Comparison of ENCODE assay signal across 18 cellular contexts in genomic region chr3:34102290-34102689, GRCh38.
DNase-seq lines count a peak whose midpoint lies in the region; ATAC-seq and TF ChIP-seq lines count a peak whose summit lies in the region.
"Had no signal": no experiment of that assay in that cellular context is flagged by ENCODE, and none has a peak within 500 bp of the region (broad histone marks: within the 10 kb centered on the region; RNA-seq: fewer than 3 reads in every experiment).

No MANE protein-coding gene starts in this region.

- peaks cover 0 to 25% (median 14%) of the 10 kb centered on the region in 11 experiments; a peak in 13 of 22 replicates for H3K9me3 ChIP-seq in BLaER1 treated with 17β-estradiol and CSF1 and Interleukin-3, amounts not matched to agents 10 nM and 100 nM (replicated peaks in 1 of 11)
- no peaks in the 10 kb centered on the region for H3K9me3 ChIP-seq in SU-DHL-6 (ENCODE audit: insufficient read depth, low read length)
- H3K9me3 ChIP-seq: A549 had no signal

- no peak overlapping the region for H3K4me3 ChIP-seq in BLaER1 treated with 17β-estradiol and CSF1 and Interleukin-3, amounts not matched to agents 10 nM and 100 nM
- H3K4me3 ChIP-seq in SU-DHL-6 (ENCODE audit: insufficient read depth, low read length, poor library complexity, severe bottlenecking) = peak overlapping the region; percentile 5
- no peak overlapping the region for H3K4me3 ChIP-seq in skeletal muscle cell (ENCODE audit: low read depth, low read length)
- H3K4me3 ChIP-seq: A549, SK-N-MC had no signal

- H3K4me1 ChIP-seq in BLaER1 treated with 17β-estradiol and CSF1 and Interleukin-3, amounts not matched to agents 10 nM and 100 nM = peaks cover 14 to 24% (median 18%) of the 10 kb centered on the region in 10 experiments
- H3K4me1 ChIP-seq: A549 had no signal

- no peaks in the 10 kb centered on the region for H3F3A ChIP-seq in SU-DHL-6 (ENCODE audit: insufficient read depth)

- peak; percentile 11 for DNase-seq in skeletal muscle cell (ENCODE audit: low read depth)
- no peak for DNase-seq in NCI-H82 (lab: John Stamatoyannopoulos, UW)
- DNase-seq in NCI-H187 treated with DMSO at 0.1 percent for 48 hours (lab: John Stamatoyannopoulos, UW) = no peak
- no peak for DNase-seq in stimulated activated CD4-positive, alpha-beta T cell treated with anti-CD3 and anti-CD28 coated beads, Interleukin-12 subunit alpha, Interleukin-12 subunit beta, amount 100 ng/mL, for 4 hours
- DNase-seq: DMS79; GOT3; Kasumi-1; MM.1S; NCI-H1092; NCI-H146; NCI-H2081; NK-92 treated with Interleukin-12 subunit alpha and Interleukin-12 subunit beta, amount 100 ng/mL, for 24 hours; Right ventricle myocardium superior had no signal

- no peak overlapping the region for H3K27ac ChIP-seq in BLaER1 treated with 17β-estradiol and CSF1 and Interleukin-3, amounts not matched to agents 10 nM and 100 nM
- H3K27ac ChIP-seq in SU-DHL-6 (ENCODE audit: low read depth, low read length) = peak overlapping the region; percentile 16
- H3K27ac ChIP-seq: A549, SK-N-MC had no signal

- TF ChIP-seq CTCF in SU-DHL-6 (IDR thresholded peaks at IDR 0.05; ENCODE audit: insufficient read depth, low read length, poor library complexity, severe bottlenecking) = no peak

- H3K79me2 ChIP-seq in SU-DHL-6 (ENCODE audit: insufficient read depth, low read length) = no peaks in the 10 kb centered on the region

- no peak overlapping the region for H3K9ac ChIP-seq in BLaER1 treated with 17β-estradiol and CSF1 and Interleukin-3, amounts not matched to agents 10 nM and 100 nM
- H3K9ac ChIP-seq in SU-DHL-6 (ENCODE audit: low read length) = 0 out of 2 replicates have a peak overlapping the region, but pooled peaks have one; percentile 19

- no peaks in the 10 kb centered on the region for H4K20me1 ChIP-seq in BLaER1 treated with 17β-estradiol and CSF1 and Interleukin-3, amounts not matched to agents 10 nM and 100 nM
- no peaks in the 10 kb centered on the region for H4K20me1 ChIP-seq in SU-DHL-6 (ENCODE audit: low read depth, low read length)

- H3K4me2 ChIP-seq in BLaER1 treated with 17β-estradiol and CSF1 and Interleukin-3, amounts not matched to agents 10 nM and 100 nM = peak overlapping the region; percentile 14 to 52 (median 40); a peak in 19 of 22 replicates
- H3K4me2 ChIP-seq in SU-DHL-6 (ENCODE audit: low read depth, low read length, poor library complexity, severe bottlenecking) = peak overlapping the region; percentile 47
- H3K4me2 ChIP-seq: A549 had no signal

- peak; percentile 37 for ATAC-seq in HG02610 (IDR thresholded peaks at IDR 0.05; ENCODE audit: unreplicated experiment)
- ATAC-seq: A549 had no signal

- peak overlapping the region; percentile 8 for H2AFZ ChIP-seq in SU-DHL-6 (ENCODE audit: low read depth, low read length, severe bottlenecking)

- H3K27me3 ChIP-seq in BLaER1 treated with 17β-estradiol and CSF1 and Interleukin-3, amounts not matched to agents 10 nM and 100 nM = no peaks in the 10 kb centered on the region
- H3K27me3 ChIP-seq in SU-DHL-6 (ENCODE audit: low read length) = no peaks in the 10 kb centered on the region

- H3K9me2 ChIP-seq in SU-DHL-6 (replicated peaks; ENCODE audit: insufficient read depth, low read length) = no peaks in the 10 kb centered on the region

- no peaks in the 10 kb centered on the region for H3K36me3 ChIP-seq in BLaER1 treated with 17β-estradiol and CSF1 and Interleukin-3, amounts not matched to agents 10 nM and 100 nM
- no peaks in the 10 kb centered on the region for H3K36me3 ChIP-seq in SU-DHL-6 (ENCODE audit: low read length)
